Comparison of ENCODE assay signal across 20 cellular contexts in the genomic region with DNA sequence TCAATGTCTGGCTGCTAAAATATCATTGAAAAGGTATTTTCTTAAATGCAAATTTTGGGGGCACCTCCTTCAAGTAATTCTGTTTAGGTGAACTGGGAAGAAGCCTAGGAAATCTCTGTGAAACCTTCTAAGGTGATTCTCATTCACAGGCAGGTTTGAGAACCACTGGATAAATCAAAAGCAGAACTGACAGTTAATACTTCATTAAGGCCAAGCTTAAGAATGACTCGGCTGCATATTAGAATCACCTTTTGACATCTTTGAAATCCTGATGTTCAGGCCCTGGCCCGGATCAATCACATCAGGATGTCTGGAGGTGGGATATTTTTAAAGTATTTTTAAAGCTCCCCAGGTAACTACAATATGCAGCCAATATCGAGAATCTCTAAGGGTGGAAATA. TPM values are rescaled to one million over a fixed set of nuclear protein-coding genes. Genes with fewer than 3 reads are reported as not detected.
A peak's percentile ranks its signal among the peaks of the same experiment; 100 is the strongest.
DNase-seq lines count a peak whose midpoint lies in the region; ATAC-seq and TF ChIP-seq lines count a peak whose summit lies in the region.
"Had no signal": no experiment of that assay in that cellular context is flagged by ENCODE, and none has a peak within 500 bp of the region (broad histone marks: within the 10 kb centered on the region; RNA-seq: fewer than 3 reads in every experiment).

No MANE protein-coding gene starts in this region.

- no peaks in the 10 kb centered on the region for H3K36me3 ChIP-seq in OCI-LY3 (replicated peaks; ENCODE audit: low read depth, low read length)
- no peaks in the 10 kb centered on the region for H3K36me3 ChIP-seq in left ventricle myocardium inferior

- H3K27ac ChIP-seq in OCI-LY3 (ENCODE audit: low read length) (no peak overlapping the region), left ventricle myocardium inferior (replicated peaks) (no peak overlapping the region)
- H3K27ac ChIP-seq: KMS-11 had no signal

- H3K27me3 ChIP-seq in OCI-LY3 (ENCODE audit: low read depth, low read length) (no peaks in the 10 kb centered on the region), left ventricle myocardium inferior (ENCODE audit: low read depth) (no peaks in the 10 kb centered on the region)

- DNase-seq in nucleus accumbens (lab: John Stamatoyannopoulos, UW) (no peak), left ventricle myocardium inferior (no peak), left lobe of liver (ENCODE audit: low spot score) (no peak)
- no peak for DNase-seq in activated CD4-positive, alpha-beta T cell treated with anti-CD3 and anti-CD28 coated beads, Interleukin-2, amount 50 U/mL, for 48 hours
- DNase-seq: CD4-positive, CD25-positive, alpha-beta regulatory T cell; DMS53; H9; NCI-H1092 treated with DMSO at 0.1 percent for 48 hours; NCI-H1694; NCI-H2107; NCI-H226; NCI-H526 treated with DMSO at 0.1 percent for 48 hours; NK-92 treated with Interleukin-12 subunit alpha and Interleukin-12 subunit beta, amount 100 ng/mL, for 24 hours had no signal

- H3K4me1 ChIP-seq in OCI-LY3 (ENCODE audit: low read length): peaks cover 12% of the 10 kb centered on the region
- H3K4me1 ChIP-seq in left ventricle myocardium inferior: no peaks in the 10 kb centered on the region

- peak; percentile 71 for ATAC-seq in GM19351 (IDR thresholded peaks at IDR 0.05; ENCODE audit: unreplicated experiment)
- ATAC-seq in GM21576 (IDR thresholded peaks at IDR 0.05; ENCODE audit: unreplicated experiment): peak; percentile 54
- peak; percentile 91 for ATAC-seq in HG03025 (IDR thresholded peaks at IDR 0.05; ENCODE audit: low FRiP score, unreplicated experiment)
- no peak for ATAC-seq in left lobe of liver
- ATAC-seq: HepG2 had no signal

- H3K79me2 ChIP-seq in OCI-LY3 (ENCODE audit: low read length): no peaks in the 10 kb centered on the region

- no peak overlapping the region for H3K9ac ChIP-seq in OCI-LY3 (ENCODE audit: low read length)
- H3K9ac ChIP-seq: KMS-11 had no signal

- intact Hi-C loops in left ventricle myocardium inferior (cut with micrococcal nuclease): no loop called here

- H3K4me3 ChIP-seq in OCI-LY3 (ENCODE audit: low read length) (no peak overlapping the region), left ventricle myocardium inferior (no peak overlapping the region)

- no peak for TF ChIP-seq CTCF in OCI-LY3 (IDR thresholded peaks at IDR 0.05; ENCODE audit: low read depth, low read length)
- no peak for TF ChIP-seq CTCF in left ventricle myocardium inferior (IDR thresholded peaks at IDR 0.05; ENCODE audit: borderline replicate concordance)

- H2AFZ ChIP-seq in OCI-LY3 (ENCODE audit: low read depth, low read length): no peak overlapping the region

- H3K9me3 ChIP-seq in OCI-LY3 (ENCODE audit: insufficient read depth, low read length): no peaks in the 10 kb centered on the region
- no peaks in the 10 kb centered on the region for H3K9me3 ChIP-seq in left ventricle myocardium inferior (replicated peaks)

- peak overlapping the region; percentile 21 for H3K4me2 ChIP-seq in OCI-LY3 (ENCODE audit: low read length)
- H3K4me2 ChIP-seq: KMS-11 had no signal

- H4K20me1 ChIP-seq in OCI-LY3 (ENCODE audit: insufficient read depth, low read length): no peaks in the 10 kb centered on the region

RNA-seq across cellular contexts. Expression of a gene that starts 50.6 kb away (rescaled TPM):
- total RNA-seq in left ventricle myocardium inferior (0.63 TPM), left lobe of liver (not detected)

RNA-seq across cellular contexts. Expression of a gene that starts 58.0 kb away (rescaled TPM):
- total RNA-seq in left ventricle myocardium inferior: not detected
- total RNA-seq in left lobe of liver: 1.0 TPM
- total RNA-seq: MCF 10A had no signal
